11 cellular contexts compared by ENCODE assay signal in genomic region chr18:76713432-76713831, GRCh38.
"Had no signal": no experiment of that assay in that cellular context is flagged by ENCODE, and none has a peak within 500 bp of the region (broad histone marks: within the 10 kb centered on the region; RNA-seq: fewer than 3 reads in every experiment).

No MANE protein-coding gene starts in this region.

- H3K36me3 ChIP-seq: HAP-1 had no signal

- H3K4me1 ChIP-seq: HAP-1 had no signal

- H3K4me3 ChIP-seq: GM23248, GM23338, HAP-1 had no signal

- H3K27ac ChIP-seq: GM23248 had no signal

- FAIRE-seq: H1, H54 had no signal

- H3K9me3 ChIP-seq: HAP-1 had no signal

- ATAC-seq: GM23338, HCT116 had no signal

- DNase-seq: GM23248, GOT3, H7, H9, HCEC 1CT, HFFc6 had no signal
